In genomic region chr4:121209171-121209570, GRCh38 we compare ENCODE assay signal across 29 cellular contexts. TPM values are rescaled to one million over a fixed set of nuclear protein-coding genes. Genes with fewer than 3 reads are reported as not detected.
"Had no signal": no experiment of that assay in that cellular context is flagged by ENCODE, and none has a peak within 500 bp of the region (broad histone marks: within the 10 kb centered on the region; RNA-seq: fewer than 3 reads in every experiment).

No MANE protein-coding gene starts in this region.

- H3K79me2 ChIP-seq: hepatocyte had no signal

- H3K4me3 ChIP-seq: esophagus squamous epithelium, gastroesophageal sphincter, heart left ventricle, hepatocyte, pancreas, right lobe of liver, smooth muscle cell, suprapubic skin, transverse colon, upper lobe of right lung, vagina had no signal

- H3K27ac ChIP-seq: esophagus squamous epithelium, foreskin keratinocyte, gastroesophageal sphincter, heart left ventricle, hepatocyte, neutrophil, pancreas, right lobe of liver, suprapubic skin, transverse colon, upper lobe of right lung, vagina had no signal

- H3K9me3 ChIP-seq: esophagus squamous epithelium, gastroesophageal sphincter, neutrophil, pancreas, right lobe of liver, suprapubic skin, transverse colon, upper lobe of right lung, vagina had no signal

- ATAC-seq: effector memory CD8-positive, alpha-beta T cell; foreskin keratinocyte; gastroesophageal sphincter; heart left ventricle; left lobe of liver; naive thymus-derived CD8-positive, alpha-beta T cell; pancreas; right lobe of liver; stimulated activated naive CD8-positive, alpha-beta T cell treated with anti-CD3 and anti-CD28 coated beads, Interleukin-15, amount 100 ng/mL, for 72 hours; upper lobe of right lung had no signal

- H3K36me3 ChIP-seq: esophagus squamous epithelium, gastroesophageal sphincter, heart left ventricle, neutrophil, pancreas, right lobe of liver, suprapubic skin, transverse colon, upper lobe of right lung, vagina had no signal

- H3K27me3 ChIP-seq: esophagus squamous epithelium, foreskin keratinocyte, gastroesophageal sphincter, hepatocyte, neutrophil, pancreas, right lobe of liver, suprapubic skin, transverse colon, upper lobe of right lung, vagina had no signal

- DNase-seq: cortex of kidney; effector memory CD8-positive, alpha-beta T cell; erythroblast; esophagus squamous epithelium; foreskin keratinocyte; heart left ventricle; kidney; mesenchymal stem cell; midbrain; naive thymus-derived CD8-positive, alpha-beta T cell; pancreas; right lobe of liver; stimulated activated CD4-positive, alpha-beta T cell treated with anti-CD3 and anti-CD28 coated beads, Interleukin-12 subunit alpha, Interleukin-12 subunit beta, amount 100 ng/mL, for 4 hours; stimulated activated CD4-positive, alpha-beta T cell treated with anti-CD3 and anti-CD28 coated beads, Interleukin-1b, Interleukin-23, amount 100 ng/mL, for 48 hours; stimulated activated CD4-positive, alpha-beta T cell treated with anti-CD3 and anti-CD28 coated beads, Interleukin-4, amount 100 ng/mL, for 1 hour; stimulated activated CD8-positive, alpha-beta memory T cell treated with anti-CD3 and anti-CD28 coated beads, Interleukin-4, amount 100 ng/mL, for 48 hours; stimulated activated naive CD4-positive, alpha-beta T cell; stimulated activated naive CD8-positive, alpha-beta T cell treated with anti-CD3 and anti-CD28 coated beads, Interleukin-15, amount 100 ng/mL, for 72 hours; transverse colon; upper lobe of right lung had no signal

- H3K4me1 ChIP-seq: esophagus squamous epithelium, foreskin keratinocyte, gastroesophageal sphincter, heart left ventricle, pancreas, right lobe of liver, suprapubic skin, upper lobe of right lung, vagina had no signal

- H3K4me2 ChIP-seq: hepatocyte, smooth muscle cell had no signal

- H2AFZ ChIP-seq: hepatocyte had no signal

RNA-seq across cellular contexts. Expression of gene TNIP3, which starts 45.0 kb away (rescaled TPM):
- total RNA-seq: left lobe of liver, lower leg skin, progenitor cell of endocrine pancreas, suprapubic skin, vagina had no signal
- polyA plus RNA-seq: pancreas had no signal
